In genomic region chr10:71727429-71728217, GRCh38 we compare ENCODE assay signal across 8 cellular contexts. TPM values are rescaled to one million over a fixed set of nuclear protein-coding genes. Genes with fewer than 3 reads are reported as not detected.
DNase-seq lines count a peak whose midpoint lies in the region; ATAC-seq and TF ChIP-seq lines count a peak whose summit lies in the region.

No MANE protein-coding gene starts in this region.

- no peaks in the 10 kb centered on the region for H4K20me1 ChIP-seq in BLaER1 treated with 17β-estradiol and CSF1 and Interleukin-3, amounts not matched to agents 10 nM and 100 nM

- TF ChIP-seq CTCF in body of pancreas (IDR thresholded peaks at IDR 0.05) (no peak), transverse colon (IDR thresholded peaks at IDR 0.05) (no peak)

- H3K4me2 ChIP-seq in BLaER1 treated with 17β-estradiol and CSF1 and Interleukin-3, amounts not matched to agents 10 nM and 100 nM: peak overlapping the region; percentile 80 to 95 (median 86)

- 43 to 54% methylated on average over 5 to 12 of the region's 12 CpGs for WGBS in body of pancreas, 2 donors
- 39 to 44% methylated on average over 5 to 11 of the region's 12 CpGs for WGBS in transverse colon (ENCODE audit: low coverage in 1 of 2), 2 donors

- ATAC-seq in GM19328 (IDR thresholded peaks at IDR 0.05; ENCODE audit: unreplicated experiment) (peak; percentile 51), HG03439 (IDR thresholded peaks at IDR 0.05; ENCODE audit: unreplicated experiment) (peak; percentile 54), body of pancreas (peak; percentile 36)

- peak overlapping the region; percentile 56 to 86 (median 77) for H3K9ac ChIP-seq in BLaER1 treated with 17β-estradiol and CSF1 and Interleukin-3, amounts not matched to agents 10 nM and 100 nM

- in situ Hi-C loops in transverse colon (cut with MboI; ENCODE audit: low pct_ligation_motif_present in 1 of 4, low pct_unique_long_range_greater_than_20kb in 1 of 4, low sequenced_read_pairs in 3 of 4): loop anchor here in 1 of 4 donors (10.0 kb wide), 1 partner anchor 47 kb away; the partner anchor contains the start of gene VSIR

- no peaks in the 10 kb centered on the region for H3K9me3 ChIP-seq in BLaER1 treated with 17β-estradiol and CSF1 and Interleukin-3, amounts not matched to agents 10 nM and 100 nM (replicated peaks in 1 of 11)
- no peaks in the 10 kb centered on the region for H3K9me3 ChIP-seq in body of pancreas
- H3K9me3 ChIP-seq in transverse colon: no peaks in the 10 kb centered on the region

- TF ChIP-seq POLR2A in body of pancreas (IDR thresholded peaks at IDR 0.05) (no peak), transverse colon (IDR thresholded peaks at IDR 0.05) (no peak)

- no peaks in the 10 kb centered on the region for H3K36me3 ChIP-seq in BLaER1 treated with 17β-estradiol and CSF1 and Interleukin-3, amounts not matched to agents 10 nM and 100 nM
- H3K36me3 ChIP-seq in body of pancreas (replicated peaks in 1 of 2; ENCODE audit: insufficient read depth in 1 of 2, low read depth in 2 of 2): no peaks in the 10 kb centered on the region
- no peaks in the 10 kb centered on the region for H3K36me3 ChIP-seq in transverse colon

- TF ChIP-seq EP300 in transverse colon (IDR thresholded peaks at IDR 0.05; ENCODE audit: low read depth): no peak

- peak overlapping the region in 4 of 10 experiments; percentile 1 to 43 (median 28); a peak in 5 of 20 replicates for H3K4me3 ChIP-seq in BLaER1 treated with 17β-estradiol and CSF1 and Interleukin-3, amounts not matched to agents 10 nM and 100 nM
- H3K4me3 ChIP-seq in body of pancreas (no peak overlapping the region), transverse colon (no peak overlapping the region)

- peaks cover 58 to 99% (median 92%) of the 10 kb centered on the region in 10 experiments for H3K4me1 ChIP-seq in BLaER1 treated with 17β-estradiol and CSF1 and Interleukin-3, amounts not matched to agents 10 nM and 100 nM
- peaks cover 25% of the 10 kb centered on the region for H3K4me1 ChIP-seq in body of pancreas
- H3K4me1 ChIP-seq in transverse colon: peaks cover 32 to 43% (median 42%) of the 10 kb centered on the region in 4 donors

- H3K27me3 ChIP-seq in BLaER1 treated with 17β-estradiol and CSF1 and Interleukin-3, amounts not matched to agents 10 nM and 100 nM: no peaks in the 10 kb centered on the region
- no peaks in the 10 kb centered on the region for H3K27me3 ChIP-seq in body of pancreas
- H3K27me3 ChIP-seq in transverse colon: no peaks in the 10 kb centered on the region

- peak overlapping the region; percentile 61 to 97 (median 89) for H3K27ac ChIP-seq in BLaER1 treated with 17β-estradiol and CSF1 and Interleukin-3, amounts not matched to agents 10 nM and 100 nM
- H3K27ac ChIP-seq in body of pancreas: peak overlapping the region; percentile 2 to 72 (median 54)
- peak overlapping the region; percentile 82 to 92 (median 86) for H3K27ac ChIP-seq in transverse colon

- intact Hi-C loops in body of pancreas (cut with DNase I) (no loop called here), transverse colon (cut with DNase I; ENCODE audit: low total_unique reads) (no loop called here)

- DNase-seq in SKM-1 treated with dmso at 0.1 percent for 144 hours (lab: John Stamatoyannopoulos, UW; ENCODE audit: unreplicated experiment) (peak; percentile 93), body of pancreas (peak; percentile 35 to 74 (median 54)), medulla oblongata (ENCODE audit: extremely low spot score) (peak; percentile 59), transverse colon (peak; percentile 89), SK-N-DZ (ENCODE audit: low spot score) (no peak)

RNA-seq across cellular contexts. Expression of gene C10orf105, which starts 8.0 kb away (rescaled TPM):
- not detected for total RNA-seq in body of pancreas
- total RNA-seq in transverse colon: under 1 TPM in 1 of 4 donors, not detected in 3; 0.16 TPM
- polyA plus RNA-seq in SK-N-DZ (2014; cell fraction: cytosol; rRNA removed): not detected in 2 replicates
- not detected in 2 replicates for polyA plus RNA-seq in SK-N-DZ (2014; cell fraction: nucleus; rRNA removed)

RNA-seq across cellular contexts. Expression of gene VSIR, which starts 45.7 kb away (rescaled TPM):
- total RNA-seq in body of pancreas (10 to 100 TPM; 14.8 to 17.1 TPM), transverse colon (10 to 100 TPM; 54.3 to 77.0 (median 61.6) TPM)
- not detected in 2 replicates for polyA plus RNA-seq in SK-N-DZ (2014; cell fraction: cytosol; rRNA removed)
- not detected in 2 replicates for polyA plus RNA-seq in SK-N-DZ (2014; cell fraction: nucleus; rRNA removed)
